In the genomic region with DNA sequence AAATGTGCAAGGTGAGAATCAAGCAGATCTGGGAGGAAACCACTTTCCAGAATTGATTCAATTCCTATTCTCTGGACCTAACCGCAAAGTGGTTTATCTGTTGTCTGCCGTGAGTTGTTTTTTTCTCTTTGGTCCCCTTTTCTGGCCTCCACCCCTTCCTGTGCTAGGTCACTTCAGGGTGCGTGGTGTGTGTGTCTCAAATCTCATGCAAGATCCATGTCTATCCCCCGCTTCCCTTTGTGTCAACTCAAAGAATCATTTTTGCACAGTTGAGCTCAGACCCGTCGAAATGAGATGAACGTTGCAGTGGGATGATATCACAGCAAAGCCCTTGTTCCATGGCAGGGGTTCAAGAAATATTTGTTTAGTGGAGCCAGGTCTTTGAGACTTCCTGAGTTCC, we compare ENCODE assay signal across 14 cellular contexts.
DNase-seq lines count a peak whose midpoint lies in the region; ATAC-seq and FAIRE-seq lines count a peak whose summit lies in the region.
"Had no signal": no experiment of that assay in that cellular context is flagged by ENCODE, and none has a peak within 500 bp of the region (broad histone marks: within the 10 kb centered on the region; RNA-seq: fewer than 3 reads in every experiment).

No MANE protein-coding gene starts in this region.

- no peak for FAIRE-seq in frontal cortex (lab: Jason Lieb, UNC)

- peak overlapping the region; percentile 49 for H3K4me3 Mint-ChIP-seq in T-helper 1 cell treated with Interleukin-12 subunit alpha and Interleukin-12 subunit beta and Interleukin-4 antibody, amounts not matched to agents 30 μg/mL and 1 μg/mL, for 36 hours
- H3K4me3 Mint-ChIP-seq in activated T-helper 2 cell treated with anti-CD3 and anti-CD28 coated beads, Interferon-gamma antibody, Interleukin-2, Interleukin-4, amounts not matched to agents 10 μg/mL and 5 μg/mL and 100 μg/mL, durations not matched to agents 14 hours and 24 hours and 36 hours (ENCODE audit: low read depth) = peak overlapping the region; percentile 24
- H3K4me3 Mint-ChIP-seq: GM23338 had no signal

- no peak for ATAC-seq in Right ventricle myocardium inferior
- ATAC-seq: GM23338, left lung, PC-3 had no signal

- H3K36me3 Mint-ChIP-seq in T-helper 1 cell treated with Interleukin-12 subunit alpha and Interleukin-12 subunit beta and Interleukin-4 antibody, amounts not matched to agents 30 μg/mL and 1 μg/mL, for 36 hours (ENCODE audit: low read depth) = peaks cover 20% of the 10 kb centered on the region
- peaks cover 5% of the 10 kb centered on the region for H3K36me3 Mint-ChIP-seq in activated T-helper 2 cell treated with anti-CD3 and anti-CD28 coated beads, Interferon-gamma antibody, Interleukin-2, Interleukin-4, amounts not matched to agents 10 μg/mL and 5 μg/mL and 100 μg/mL, durations not matched to agents 14 hours and 24 hours and 36 hours (ENCODE audit: low read depth)

- intact Hi-C loops in activated T-helper 2 cell treated with anti-CD3 and anti-CD28 coated beads, Interferon-gamma antibody, Interleukin-2, Interleukin-4, amounts not matched to agents 10 μg/mL and 5 μg/mL and 100 μg/mL, durations not matched to agents 14 hours and 24 hours and 36 hours (cut with micrococcal nuclease) = loop anchor here (1.0 to 2.0 kb wide), 3 partner anchors 10 to 177 kb away; no protein-coding TSS in a partner anchor
- intact Hi-C loops in Right ventricle myocardium inferior (cut with DNase I) = no loop called here

- H3K9me3 Mint-ChIP-seq in T-helper 1 cell treated with Interleukin-12 subunit alpha and Interleukin-12 subunit beta and Interleukin-4 antibody, amounts not matched to agents 30 μg/mL and 1 μg/mL, for 36 hours = no peaks in the 10 kb centered on the region
- H3K9me3 Mint-ChIP-seq in activated T-helper 2 cell treated with anti-CD3 and anti-CD28 coated beads, Interferon-gamma antibody, Interleukin-2, Interleukin-4, amounts not matched to agents 10 μg/mL and 5 μg/mL and 100 μg/mL, durations not matched to agents 14 hours and 24 hours and 36 hours = no peaks in the 10 kb centered on the region
- H3K9me3 Mint-ChIP-seq: GM23338 had no signal

- DNase-seq in activated naive CD4-positive, alpha-beta T cell treated with Interleukin-2 at 50 U/mL for 16 hours = peak; percentile 24
- no peak for DNase-seq in activated naive CD4-positive, alpha-beta T cell (lab: John Stamatoyannopoulos, UW)
- DNase-seq in activated T-helper 2 cell treated with anti-CD3 and anti-CD28 coated beads, Interferon-gamma antibody, Interleukin-2, Interleukin-4, amounts not matched to agents 10 μg/mL and 5 μg/mL and 100 μg/mL, durations not matched to agents 14 hours and 24 hours and 36 hours (ENCODE audit: low spot score) = peak; percentile 52
- DNase-seq in stimulated activated CD4-positive, alpha-beta T cell treated with anti-CD3 and anti-CD28 coated beads, Interleukin-4, amount 100 ng/mL, for 24 hours = peak; percentile 25
- no peak for DNase-seq in Right ventricle myocardium inferior (ENCODE audit: missing footprints)
- no peak for DNase-seq in frontal cortex (ENCODE audit: low spot score in 2 of 2)
- DNase-seq in AG08395 (ENCODE audit: low spot score) = no peak
- DNase-seq: erythroblast, left lung, NCI-H1436, NCI-H748 treated with DMSO at 0.1 percent for 48 hours, PC-3 had no signal

- H3K27me3 Mint-ChIP-seq in T-helper 1 cell treated with Interleukin-12 subunit alpha and Interleukin-12 subunit beta and Interleukin-4 antibody, amounts not matched to agents 30 μg/mL and 1 μg/mL, for 36 hours (ENCODE audit: low read depth) = peaks cover 11% of the 10 kb centered on the region
- H3K27me3 Mint-ChIP-seq in activated T-helper 2 cell treated with anti-CD3 and anti-CD28 coated beads, Interferon-gamma antibody, Interleukin-2, Interleukin-4, amounts not matched to agents 10 μg/mL and 5 μg/mL and 100 μg/mL, durations not matched to agents 14 hours and 24 hours and 36 hours (ENCODE audit: low read depth) = no peaks in the 10 kb centered on the region

- peaks cover 63% of the 10 kb centered on the region for H3K4me1 Mint-ChIP-seq in T-helper 1 cell treated with Interleukin-12 subunit alpha and Interleukin-12 subunit beta and Interleukin-4 antibody, amounts not matched to agents 30 μg/mL and 1 μg/mL, for 36 hours (ENCODE audit: low read depth)
- H3K4me1 Mint-ChIP-seq in activated T-helper 2 cell treated with anti-CD3 and anti-CD28 coated beads, Interferon-gamma antibody, Interleukin-2, Interleukin-4, amounts not matched to agents 10 μg/mL and 5 μg/mL and 100 μg/mL, durations not matched to agents 14 hours and 24 hours and 36 hours (ENCODE audit: low read depth) = peaks cover 61% of the 10 kb centered on the region
- H3K4me1 Mint-ChIP-seq: GM23338 had no signal

- peak overlapping the region; percentile 64 for H3K27ac Mint-ChIP-seq in T-helper 1 cell treated with Interleukin-12 subunit alpha and Interleukin-12 subunit beta and Interleukin-4 antibody, amounts not matched to agents 30 μg/mL and 1 μg/mL, for 36 hours
- H3K27ac Mint-ChIP-seq in activated T-helper 2 cell treated with anti-CD3 and anti-CD28 coated beads, Interferon-gamma antibody, Interleukin-2, Interleukin-4, amounts not matched to agents 10 μg/mL and 5 μg/mL and 100 μg/mL, durations not matched to agents 14 hours and 24 hours and 36 hours = peak overlapping the region; percentile 69
- H3K27ac Mint-ChIP-seq: GM23338 had no signal

Comparison
In these comparisons a context has a peak if more than half of its experiments do, and no peak if none do; other contexts are left out.
1. DNase-seq: peak in activated naive CD4-positive, alpha-beta T cell treated with Interleukin-2 at 50 U/mL for 16 hours (single experiment), activated T-helper 2 cell treated with anti-CD3 and anti-CD28 coated beads, Interferon-gamma antibody, Interleukin-2, Interleukin-4, amounts not matched to agents 10 μg/mL and 5 μg/mL and 100 μg/mL, durations not matched to agents 14 hours and 24 hours and 36 hours (single experiment) and stimulated activated CD4-positive, alpha-beta T cell treated with anti-CD3 and anti-CD28 coated beads, Interleukin-4, amount 100 ng/mL, for 24 hours (single experiment); none in activated naive CD4-positive, alpha-beta T cell (0 of 4), Right ventricle myocardium inferior (single experiment), frontal cortex (0 of 2) and AG08395 (single experiment).